ENCODE assay signal across 1 cellular context in the genomic region with DNA sequence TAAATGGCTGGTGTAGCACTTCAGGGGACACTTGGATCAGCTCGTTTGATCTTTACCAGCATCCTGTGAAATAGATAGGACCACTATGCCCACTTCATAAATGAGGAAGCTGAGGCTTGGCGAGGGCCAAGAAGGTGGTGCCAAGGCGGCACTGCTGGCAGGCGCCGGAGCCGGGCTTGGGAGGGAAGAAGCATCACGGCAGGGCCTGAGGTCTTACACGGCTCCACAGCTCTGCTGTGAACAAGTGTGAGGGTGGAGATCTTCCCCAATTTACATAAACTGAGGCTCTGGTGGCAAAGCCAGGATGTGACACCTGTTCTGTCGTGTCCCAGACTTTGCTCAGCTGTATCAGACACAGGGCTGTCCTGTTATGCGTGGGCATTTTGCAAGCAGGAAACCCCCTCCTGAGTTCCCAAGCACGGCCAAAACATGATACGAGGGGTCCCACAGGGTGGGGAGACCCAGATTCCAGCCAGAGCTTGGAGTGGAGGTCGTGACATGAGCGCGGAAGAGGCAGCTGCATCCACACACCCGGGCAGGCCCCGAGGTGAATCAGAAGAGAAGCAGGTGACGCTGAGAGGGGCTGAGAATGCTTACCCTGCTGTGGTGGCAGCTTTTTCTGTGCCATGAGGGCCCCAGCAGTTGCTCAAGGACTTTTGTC.
TF ChIP-seq lines count a peak whose summit lies in the region.

No MANE protein-coding gene starts in this region.

TF ChIP-seq in GM23338, 12 proteins besides CTCF, POLR2A, EP300 and RAD21 (continued from another document):
- TF ChIP-seq, protein P1, sequence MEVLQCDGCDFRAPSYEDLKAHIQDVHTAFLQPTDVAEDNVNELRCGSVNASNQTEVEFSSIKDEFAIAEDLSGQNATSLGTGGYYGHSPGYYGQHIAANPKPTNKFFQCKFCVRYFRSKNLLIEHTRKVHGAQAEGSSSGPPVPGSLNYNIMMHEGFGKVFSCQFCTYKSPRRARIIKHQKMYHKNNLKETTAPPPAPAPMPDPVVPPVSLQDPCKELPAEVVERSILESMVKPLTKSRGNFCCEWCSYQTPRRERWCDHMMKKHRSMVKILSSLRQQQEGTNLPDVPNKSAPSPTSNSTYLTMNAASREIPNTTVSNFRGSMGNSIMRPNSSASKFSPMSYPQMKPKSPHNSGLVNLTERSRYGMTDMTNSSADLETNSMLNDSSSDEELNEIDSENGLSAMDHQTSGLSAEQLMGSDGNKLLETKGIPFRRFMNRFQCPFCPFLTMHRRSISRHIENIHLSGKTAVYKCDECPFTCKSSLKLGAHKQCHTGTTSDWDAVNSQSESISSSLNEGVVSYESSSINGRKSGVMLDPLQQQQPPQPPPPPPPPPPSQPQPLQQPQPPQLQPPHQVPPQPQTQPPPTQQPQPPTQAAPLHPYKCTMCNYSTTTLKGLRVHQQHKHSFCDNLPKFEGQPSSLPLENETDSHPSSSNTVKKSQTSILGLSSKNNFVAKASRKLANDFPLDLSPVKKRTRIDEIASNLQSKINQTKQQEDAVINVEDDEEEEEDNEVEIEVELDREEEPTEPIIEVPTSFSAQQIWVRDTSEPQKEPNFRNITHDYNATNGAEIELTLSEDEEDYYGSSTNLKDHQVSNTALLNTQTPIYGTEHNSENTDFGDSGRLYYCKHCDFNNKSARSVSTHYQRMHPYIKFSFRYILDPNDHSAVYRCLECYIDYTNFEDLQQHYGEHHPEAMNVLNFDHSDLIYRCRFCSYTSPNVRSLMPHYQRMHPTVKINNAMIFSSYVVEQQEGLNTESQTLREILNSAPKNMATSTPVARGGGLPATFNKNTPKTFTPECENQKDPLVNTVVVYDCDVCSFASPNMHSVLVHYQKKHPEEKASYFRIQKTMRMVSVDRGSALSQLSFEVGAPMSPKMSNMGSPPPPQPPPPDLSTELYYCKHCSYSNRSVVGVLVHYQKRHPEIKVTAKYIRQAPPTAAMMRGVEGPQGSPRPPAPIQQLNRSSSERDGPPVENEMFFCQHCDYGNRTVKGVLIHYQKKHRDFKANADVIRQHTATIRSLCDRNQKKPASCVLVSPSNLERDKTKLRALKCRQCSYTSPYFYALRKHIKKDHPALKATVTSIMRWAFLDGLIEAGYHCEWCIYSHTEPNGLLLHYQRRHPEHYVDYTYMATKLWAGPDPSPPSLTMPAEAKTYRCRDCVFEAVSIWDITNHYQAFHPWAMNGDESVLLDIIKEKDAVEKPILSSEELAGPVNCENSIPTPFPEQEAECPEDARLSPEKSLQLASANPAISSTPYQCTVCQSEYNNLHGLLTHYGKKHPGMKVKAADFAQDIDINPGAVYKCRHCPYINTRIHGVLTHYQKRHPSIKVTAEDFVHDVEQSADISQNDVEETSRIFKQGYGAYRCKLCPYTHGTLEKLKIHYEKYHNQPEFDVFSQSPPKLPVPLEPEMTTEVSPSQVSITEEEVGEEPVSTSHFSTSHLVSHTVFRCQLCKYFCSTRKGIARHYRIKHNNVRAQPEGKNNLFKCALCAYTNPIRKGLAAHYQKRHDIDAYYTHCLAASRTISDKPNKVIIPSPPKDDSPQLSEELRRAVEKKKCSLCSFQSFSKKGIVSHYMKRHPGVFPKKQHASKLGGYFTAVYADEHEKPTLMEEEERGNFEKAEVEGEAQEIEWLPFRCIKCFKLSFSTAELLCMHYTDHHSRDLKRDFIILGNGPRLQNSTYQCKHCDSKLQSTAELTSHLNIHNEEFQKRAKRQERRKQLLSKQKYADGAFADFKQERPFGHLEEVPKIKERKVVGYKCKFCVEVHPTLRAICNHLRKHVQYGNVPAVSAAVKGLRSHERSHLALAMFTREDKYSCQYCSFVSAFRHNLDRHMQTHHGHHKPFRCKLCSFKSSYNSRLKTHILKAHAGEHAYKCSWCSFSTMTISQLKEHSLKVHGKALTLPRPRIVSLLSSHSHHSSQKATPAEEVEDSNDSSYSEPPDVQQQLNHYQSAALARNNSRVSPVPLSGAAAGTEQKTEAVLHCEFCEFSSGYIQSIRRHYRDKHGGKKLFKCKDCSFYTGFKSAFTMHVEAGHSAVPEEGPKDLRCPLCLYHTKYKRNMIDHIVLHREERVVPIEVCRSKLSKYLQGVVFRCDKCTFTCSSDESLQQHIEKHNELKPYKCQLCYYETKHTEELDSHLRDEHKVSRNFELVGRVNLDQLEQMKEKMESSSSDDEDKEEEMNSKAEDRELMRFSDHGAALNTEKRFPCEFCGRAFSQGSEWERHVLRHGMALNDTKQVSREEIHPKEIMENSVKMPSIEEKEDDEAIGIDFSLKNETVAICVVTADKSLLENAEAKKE (CRISPR knock-in tag; IDR thresholded peaks at IDR 0.05): no peak
- TF ChIP-seq ZNF331 (CRISPR knock-in tag; IDR thresholded peaks at IDR 0.05; ENCODE audit: low read depth) (no peak), STAT1 (IDR thresholded peaks at IDR 0.05; ENCODE audit: unreplicated experiment) (no peak), NANOG (IDR thresholded peaks at IDR 0.05; ENCODE audit: borderline replicate concordance) (no peak), EZH2 (IDR thresholded peaks at IDR 0.05; ENCODE audit: low read depth, unreplicated experiment) (no peak), ZNF114 (CRISPR knock-in tag; IDR thresholded peaks at IDR 0.05) (no peak), CREB1 (CRISPR knock-in tag; IDR thresholded peaks at IDR 0.05; ENCODE audit: low read depth) (no peak), JUNB (IDR thresholded peaks at IDR 0.05; ENCODE audit: unreplicated experiment) (no peak)
- TF ChIP-seq, protein P2, sequence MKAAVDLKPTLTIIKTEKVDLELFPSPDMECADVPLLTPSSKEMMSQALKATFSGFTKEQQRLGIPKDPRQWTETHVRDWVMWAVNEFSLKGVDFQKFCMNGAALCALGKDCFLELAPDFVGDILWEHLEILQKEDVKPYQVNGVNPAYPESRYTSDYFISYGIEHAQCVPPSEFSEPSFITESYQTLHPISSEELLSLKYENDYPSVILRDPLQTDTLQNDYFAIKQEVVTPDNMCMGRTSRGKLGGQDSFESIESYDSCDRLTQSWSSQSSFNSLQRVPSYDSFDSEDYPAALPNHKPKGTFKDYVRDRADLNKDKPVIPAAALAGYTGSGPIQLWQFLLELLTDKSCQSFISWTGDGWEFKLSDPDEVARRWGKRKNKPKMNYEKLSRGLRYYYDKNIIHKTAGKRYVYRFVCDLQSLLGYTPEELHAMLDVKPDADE (IDR thresholded peaks at IDR 0.05): no peak
